In the genomic region with DNA sequence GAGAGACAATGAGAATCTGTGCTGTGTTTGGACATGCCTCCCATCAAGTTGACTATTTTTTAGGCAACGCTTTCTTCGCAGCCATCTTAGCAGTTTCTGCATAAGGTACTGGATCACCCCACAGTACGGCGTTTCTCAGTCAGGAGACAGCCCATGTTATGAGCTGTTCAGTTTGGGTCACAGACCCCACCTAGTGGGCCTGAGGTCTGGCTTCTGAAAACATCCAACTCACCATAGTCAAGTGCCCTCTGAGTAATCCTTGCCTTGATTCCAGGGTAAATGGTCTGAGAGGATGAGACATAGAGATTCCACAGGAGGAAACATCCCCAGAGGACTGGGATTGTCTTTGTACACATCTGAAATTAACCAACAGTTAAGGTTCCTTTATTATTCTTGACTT, we compare ENCODE assay signal across 41 cellular contexts. TPM values are rescaled to one million over a fixed set of nuclear protein-coding genes. Genes with fewer than 3 reads are reported as not detected.
"Had no signal": no experiment of that assay in that cellular context is flagged by ENCODE, and none has a peak within 500 bp of the region (broad histone marks: within the 10 kb centered on the region; RNA-seq: fewer than 3 reads in every experiment).

No MANE protein-coding gene starts in this region.

- H3K4me3 Mint-ChIP-seq: activated CD4-positive, alpha-beta memory T cell treated with anti-CD3 and anti-CD28 coated beads, Interleukin-2, amount 10 ng/mL, durations not matched to agents 7 days and 5 days; activated CD4-positive, alpha-beta T cell treated with anti-CD3 and anti-CD28 coated beads for 36 hours; activated CD4-positive, alpha-beta T cell treated with anti-CD3 and anti-CD28 coated beads, Interleukin-2, amount 10 ng/mL, durations not matched to agents 7 days and 5 days; activated CD8-positive, alpha-beta memory T cell treated with anti-CD3 and anti-CD28 coated beads, Interleukin-2, amount 10 ng/mL, durations not matched to agents 7 days and 5 days; activated CD8-positive, alpha-beta T cell treated with anti-CD3 and anti-CD28 coated beads, Interleukin-2, amount 10 ng/mL, durations not matched to agents 7 days and 5 days; activated naive CD4-positive, alpha-beta T cell treated with anti-CD3 and anti-CD28 coated beads, Interleukin-2, amount 10 ng/mL, durations not matched to agents 7 days and 5 days; activated naive CD4-positive, alpha-beta T cell treated with anti-CD3 and anti-CD28 coated beads, Interleukin-2, amount 50 U/mL, for 24 hours; activated naive CD8-positive, alpha-beta T cell; activated naive CD8-positive, alpha-beta T cell treated with anti-CD3 and anti-CD28 coated beads, Interleukin-2, amount 10 ng/mL, durations not matched to agents 7 days and 5 days; activated naive CD8-positive, alpha-beta T cell treated with anti-CD3 and anti-CD28 coated beads, Interleukin-2, amount 50 U/mL, for 24 hours; activated T-cell treated with anti-CD3 and anti-CD28 coated beads, Interleukin-2, amount 50 U/mL, for 24 hours; brain; central memory CD8-positive, alpha-beta T cell; T-helper 1 cell treated with Interleukin-12 subunit alpha and Interleukin-12 subunit beta and Interleukin-4 antibody, amounts not matched to agents 30 μg/mL and 1 μg/mL, for 36 hours; T-helper 2 cell treated with Interferon-gamma antibody and Interleukin-4, amounts not matched to agents 5 μg/mL and 100 μg/mL, for 36 hours; WTC11 had no signal

- ATAC-seq: activated CD4-positive, alpha-beta T cell treated with anti-CD3 and anti-CD28 coated beads for 36 hours; activated CD4-positive, CD25-positive, alpha-beta regulatory T cell treated with anti-CD3 and anti-CD28 coated beads, Interleukin-2, amount 50 U/mL, for 24 hours; activated CD8-positive, alpha-beta memory T cell treated with anti-CD3 and anti-CD28 coated beads, Interleukin-2, amount 10 ng/mL, durations not matched to agents 7 days and 5 days; activated CD8-positive, alpha-beta T cell treated with anti-CD3 and anti-CD28 coated beads, Interleukin-2, amount 10 ng/mL, durations not matched to agents 7 days and 5 days; activated naive CD8-positive, alpha-beta T cell treated with anti-CD3 and anti-CD28 coated beads, Interleukin-2, amount 50 U/mL, for 24 hours; WTC11 had no signal

- DNase-seq: activated CD4-positive, alpha-beta memory T cell treated with anti-CD3 and anti-CD28 coated beads, Interleukin-2, amount 10 ng/mL, durations not matched to agents 7 days and 5 days; activated CD4-positive, alpha-beta T cell treated with anti-CD3 and anti-CD28 coated beads for 1 hour; activated CD4-positive, alpha-beta T cell treated with anti-CD3 and anti-CD28 coated beads for 36 hours; activated CD4-positive, alpha-beta T cell treated with anti-CD3 and anti-CD28 coated beads for 48 hours; activated CD4-positive, alpha-beta T cell treated with anti-CD3 and anti-CD28 coated beads, Interleukin-2, amount 10 ng/mL, durations not matched to agents 7 days and 5 days; activated CD4-positive, alpha-beta T cell treated with anti-CD3 and anti-CD28 coated beads, Interleukin-2, amount 50 U/mL, for 48 hours; activated CD4-positive, CD25-positive, alpha-beta regulatory T cell; activated CD8-positive, alpha-beta memory T cell treated with anti-CD3 and anti-CD28 coated beads for 24 hours; activated CD8-positive, alpha-beta memory T cell treated with anti-CD3 and anti-CD28 coated beads, Interleukin-2, amount 10 ng/mL, durations not matched to agents 7 days and 5 days; activated CD8-positive, alpha-beta memory T cell treated with anti-CD3 and anti-CD28 coated beads, Interleukin-2, amount 50 U/mL, for 48 hours; activated CD8-positive, alpha-beta T cell treated with anti-CD3 and anti-CD28 coated beads, Interleukin-2, amount 10 ng/mL, durations not matched to agents 7 days and 5 days; activated effector memory CD4-positive, alpha-beta T cell treated with Interleukin-2 at 50 U/mL for 16 hours; activated gamma-delta T cell; activated naive CD4-positive, alpha-beta T cell treated with anti-CD3 and anti-CD28 coated beads, Interleukin-2, amount 10 ng/mL, durations not matched to agents 7 days and 5 days; activated naive CD4-positive, alpha-beta T cell treated with Interleukin-2 at 50 U/mL for 16 hours; activated naive CD8-positive, alpha-beta T cell treated with anti-CD3 and anti-CD28 coated beads, Interleukin-2, amount 10 ng/mL, durations not matched to agents 7 days and 5 days; activated naive CD8-positive, alpha-beta T cell treated with anti-CD3 and anti-CD28 coated beads, Interleukin-2, amount 50 U/mL, for 24 hours; activated T-cell treated with anti-CD3 and anti-CD28 coated beads, Interleukin-2, amount 50 U/mL, for 24 hours; activated T-cell treated with anti-CD3 and anti-CD28 coated beads, Interleukin-2, amount 50 U/mL, for 48 hours; amygdala; anterior cingulate cortex; caudate nucleus; cerebellar nuclear complex; T-helper 1 cell; T-helper 2 cell; T-helper 9 cell; WERI-Rb-1 had no signal

- H3K27me3 ChIP-seq: ascending aorta had no signal

- H3K27ac ChIP-seq: ascending aorta, cardiac muscle cell, WERI-Rb-1 had no signal

- H3K9me3 ChIP-seq: ascending aorta had no signal

- H3K36me3 Mint-ChIP-seq: activated CD8-positive, alpha-beta memory T cell treated with anti-CD3 and anti-CD28 coated beads, Interleukin-2, amount 10 ng/mL, durations not matched to agents 7 days and 5 days; activated naive CD4-positive, alpha-beta T cell treated with anti-CD3 and anti-CD28 coated beads, Interleukin-2, amount 10 ng/mL, durations not matched to agents 7 days and 5 days; activated naive CD4-positive, alpha-beta T cell treated with anti-CD3 and anti-CD28 coated beads, Interleukin-2, amount 50 U/mL, for 24 hours; activated naive CD8-positive, alpha-beta T cell; activated naive CD8-positive, alpha-beta T cell treated with anti-CD3 and anti-CD28 coated beads, Interleukin-2, amount 10 ng/mL, durations not matched to agents 7 days and 5 days; brain; WTC11 had no signal

- H3K36me3 ChIP-seq: ascending aorta, cardiac muscle cell, WERI-Rb-1 had no signal

- H3K9me3 Mint-ChIP-seq: activated CD4-positive, alpha-beta memory T cell treated with anti-CD3 and anti-CD28 coated beads, Interleukin-2, amount 10 ng/mL, durations not matched to agents 7 days and 5 days; activated CD4-positive, alpha-beta T cell treated with anti-CD3 and anti-CD28 coated beads, Interleukin-2, amount 10 ng/mL, durations not matched to agents 7 days and 5 days; activated naive CD4-positive, alpha-beta T cell treated with anti-CD3 and anti-CD28 coated beads, Interleukin-2, amount 10 ng/mL, durations not matched to agents 7 days and 5 days; activated naive CD4-positive, alpha-beta T cell treated with anti-CD3 and anti-CD28 coated beads, Interleukin-2, amount 50 U/mL, for 24 hours; activated naive CD8-positive, alpha-beta T cell treated with anti-CD3 and anti-CD28 coated beads, Interleukin-2, amount 10 ng/mL, durations not matched to agents 7 days and 5 days; activated naive CD8-positive, alpha-beta T cell treated with anti-CD3 and anti-CD28 coated beads, Interleukin-2, amount 50 U/mL, for 24 hours; activated T-cell treated with anti-CD3 and anti-CD28 coated beads, Interleukin-2, amount 50 U/mL, for 24 hours; activated T-helper 2 cell treated with anti-CD3 and anti-CD28 coated beads, Interferon-gamma antibody, Interleukin-2, Interleukin-4, amounts not matched to agents 10 μg/mL and 5 μg/mL and 100 μg/mL, durations not matched to agents 14 hours and 24 hours and 36 hours; brain; central memory CD8-positive, alpha-beta T cell; T-helper 1 cell treated with Interleukin-12 subunit alpha and Interleukin-12 subunit beta and Interleukin-4 antibody, amounts not matched to agents 30 μg/mL and 1 μg/mL, for 36 hours; T-helper 2 cell treated with Interferon-gamma antibody and Interleukin-4, amounts not matched to agents 5 μg/mL and 100 μg/mL, for 36 hours; WTC11 had no signal

- H3K4me1 ChIP-seq: ascending aorta had no signal

- H3K27ac Mint-ChIP-seq: activated CD4-positive, alpha-beta memory T cell treated with anti-CD3 and anti-CD28 coated beads, Interleukin-2, amount 10 ng/mL, durations not matched to agents 7 days and 5 days; activated CD4-positive, alpha-beta T cell treated with anti-CD3 and anti-CD28 coated beads for 36 hours; activated CD4-positive, alpha-beta T cell treated with anti-CD3 and anti-CD28 coated beads, Interleukin-2, amount 10 ng/mL, durations not matched to agents 7 days and 5 days; activated CD8-positive, alpha-beta memory T cell treated with anti-CD3 and anti-CD28 coated beads, Interleukin-2, amount 10 ng/mL, durations not matched to agents 7 days and 5 days; activated CD8-positive, alpha-beta T cell treated with anti-CD3 and anti-CD28 coated beads, Interleukin-2, amount 10 ng/mL, durations not matched to agents 7 days and 5 days; activated naive CD4-positive, alpha-beta T cell treated with anti-CD3 and anti-CD28 coated beads, Interleukin-2, amount 10 ng/mL, durations not matched to agents 7 days and 5 days; activated naive CD4-positive, alpha-beta T cell treated with anti-CD3 and anti-CD28 coated beads, Interleukin-2, amount 50 U/mL, for 24 hours; activated naive CD8-positive, alpha-beta T cell; activated naive CD8-positive, alpha-beta T cell treated with anti-CD3 and anti-CD28 coated beads, Interleukin-2, amount 10 ng/mL, durations not matched to agents 7 days and 5 days; activated naive CD8-positive, alpha-beta T cell treated with anti-CD3 and anti-CD28 coated beads, Interleukin-2, amount 50 U/mL, for 24 hours; activated T-cell treated with anti-CD3 and anti-CD28 coated beads, Interleukin-2, amount 50 U/mL, for 24 hours; activated T-helper 2 cell treated with anti-CD3 and anti-CD28 coated beads, Interferon-gamma antibody, Interleukin-2, Interleukin-4, amounts not matched to agents 10 μg/mL and 5 μg/mL and 100 μg/mL, durations not matched to agents 14 hours and 24 hours and 36 hours; brain; T-helper 1 cell treated with Interleukin-12 subunit alpha and Interleukin-12 subunit beta and Interleukin-4 antibody, amounts not matched to agents 30 μg/mL and 1 μg/mL, for 36 hours; T-helper 2 cell treated with Interferon-gamma antibody and Interleukin-4, amounts not matched to agents 5 μg/mL and 100 μg/mL, for 36 hours; WTC11 had no signal

- H3K4me3 ChIP-seq: ascending aorta, cardiac muscle cell had no signal

- H3K4me1 Mint-ChIP-seq: activated CD4-positive, alpha-beta memory T cell treated with anti-CD3 and anti-CD28 coated beads, Interleukin-2, amount 10 ng/mL, durations not matched to agents 7 days and 5 days; activated CD4-positive, alpha-beta T cell treated with anti-CD3 and anti-CD28 coated beads for 36 hours; activated CD4-positive, alpha-beta T cell treated with anti-CD3 and anti-CD28 coated beads, Interleukin-2, amount 10 ng/mL, durations not matched to agents 7 days and 5 days; activated CD8-positive, alpha-beta memory T cell treated with anti-CD3 and anti-CD28 coated beads, Interleukin-2, amount 10 ng/mL, durations not matched to agents 7 days and 5 days; activated naive CD4-positive, alpha-beta T cell treated with anti-CD3 and anti-CD28 coated beads, Interleukin-2, amount 10 ng/mL, durations not matched to agents 7 days and 5 days; activated naive CD4-positive, alpha-beta T cell treated with anti-CD3 and anti-CD28 coated beads, Interleukin-2, amount 50 U/mL, for 24 hours; activated naive CD8-positive, alpha-beta T cell treated with anti-CD3 and anti-CD28 coated beads, Interleukin-2, amount 50 U/mL, for 24 hours; brain; central memory CD8-positive, alpha-beta T cell had no signal

RNA-seq across cellular contexts. Expression of a gene that starts 7.2 kb away (rescaled TPM):
- total RNA-seq: activated CD4-positive, alpha-beta memory T cell treated with anti-CD3 and anti-CD28 coated beads, Interleukin-2, amount 10 ng/mL, durations not matched to agents 7 days and 5 days; activated CD4-positive, alpha-beta T cell treated with anti-CD3 and anti-CD28 coated beads for 36 hours; activated CD4-positive, alpha-beta T cell treated with anti-CD3 and anti-CD28 coated beads, Interleukin-2, amount 10 ng/mL, durations not matched to agents 7 days and 5 days; activated CD8-positive, alpha-beta memory T cell treated with anti-CD3 and anti-CD28 coated beads, Interleukin-2, amount 10 ng/mL, durations not matched to agents 7 days and 5 days; activated CD8-positive, alpha-beta T cell treated with anti-CD3 and anti-CD28 coated beads, Interleukin-2, amount 10 ng/mL, durations not matched to agents 7 days and 5 days; activated naive CD8-positive, alpha-beta T cell treated with anti-CD3 and anti-CD28 coated beads, Interleukin-2, amount 10 ng/mL, durations not matched to agents 7 days and 5 days; activated T-helper 2 cell treated with anti-CD3 and anti-CD28 coated beads, Interferon-gamma antibody, Interleukin-2, Interleukin-4, amounts not matched to agents 10 μg/mL and 5 μg/mL and 100 μg/mL, durations not matched to agents 14 hours and 24 hours and 36 hours; ascending aorta; bronchial epithelial cell; cardiac muscle cell; chondrocyte; WTC11 had no signal
- polyA plus RNA-seq: adipose tissue, cardiac muscle cell had no signal
